In the genomic region with DNA sequence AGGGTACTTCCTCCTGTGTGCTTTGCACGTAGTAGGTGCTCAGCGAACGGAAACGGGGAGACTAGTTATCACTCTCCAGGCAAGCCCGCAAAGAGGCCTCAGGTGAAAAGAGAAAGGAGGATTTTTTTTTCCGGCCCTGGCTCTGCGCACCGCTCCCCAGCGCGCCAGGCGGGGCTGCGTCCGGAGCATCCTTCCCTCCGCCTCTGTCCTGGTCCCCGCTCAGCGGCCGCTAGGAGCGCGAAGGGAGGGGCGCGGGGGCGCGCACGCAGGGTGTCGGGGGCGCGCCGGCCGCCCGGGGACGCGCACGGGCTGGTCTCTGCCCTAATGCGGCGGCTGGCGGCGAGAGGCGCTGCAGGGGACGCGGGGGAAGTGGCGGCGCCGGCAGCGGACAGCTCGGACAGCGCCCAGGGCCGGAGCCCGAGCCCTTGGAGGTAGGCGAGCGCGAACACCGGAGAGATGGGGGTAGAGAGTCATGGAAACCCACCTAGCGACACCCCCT, we compare ENCODE assay signal across 8 cellular contexts.
DNase-seq lines count a peak whose midpoint lies in the region; ATAC-seq lines count a peak whose summit lies in the region.

No MANE protein-coding gene starts in this region.

- DNase-seq in activated CD8-positive, alpha-beta memory T cell treated with anti-CD3 and anti-CD28 coated beads for 24 hours = peak; percentile 66
- no peak for DNase-seq in activated CD8-positive, alpha-beta memory T cell treated with anti-CD3 and anti-CD28 coated beads, Interleukin-2, amount 50 U/mL, for 4 hours
- DNase-seq in NCI-H748 (lab: John Stamatoyannopoulos, UW; ENCODE audit: unreplicated experiment) (peak; percentile 83), hypothalamus (lab: John Stamatoyannopoulos, UW) (peak in 49 of 51 donors; percentile 28 to 92 (median 73)), cortex of kidney (lab: John Stamatoyannopoulos, UW) (no peak)

- H3K9ac ChIP-seq in rectal smooth muscle tissue (ENCODE audit: low read length) = no peak overlapping the region

- H3K4me1 ChIP-seq in rectal smooth muscle tissue (ENCODE audit: control insufficient read depth, insufficient read depth, low read length) = peaks cover 12% of the 10 kb centered on the region

- H3K27me3 ChIP-seq in rectal smooth muscle tissue (ENCODE audit: control insufficient read depth, insufficient read depth, low read length) = peaks cover 6% of the 10 kb centered on the region

- H3K27ac ChIP-seq in angular gyrus (ENCODE audit: low read depth, low read length) (peak overlapping the region; percentile 93), rectal smooth muscle tissue (ENCODE audit: low read depth, low read length) (peak overlapping the region; percentile 41)

- H3K4me3 ChIP-seq in rectal smooth muscle tissue (ENCODE audit: low read length) = peak overlapping the region; percentile 71

- no peaks in the 10 kb centered on the region for H3K36me3 ChIP-seq in rectal smooth muscle tissue (ENCODE audit: control insufficient read depth, insufficient read depth, low read length)

- no peak for ATAC-seq in HG02981 (IDR thresholded peaks at IDR 0.05; ENCODE audit: unreplicated experiment)

Comparison
In these comparisons a context has a peak if more than half of its experiments do, and no peak if none do; other contexts are left out.
1. DNase-seq: peak in activated CD8-positive, alpha-beta memory T cell treated with anti-CD3 and anti-CD28 coated beads for 24 hours (single experiment), NCI-H748 (single experiment) and hypothalamus (49 of 51); none in activated CD8-positive, alpha-beta memory T cell treated with anti-CD3 and anti-CD28 coated beads, Interleukin-2, amount 50 U/mL, for 4 hours (single experiment) and cortex of kidney (single experiment).